1 cellular context compared by ENCODE assay signal in genomic region chr11:116833816-116834534, GRCh38.
TF ChIP-seq lines count a peak whose summit lies in the region.

No MANE protein-coding gene starts in this region.

TF ChIP-seq in HepG2, 621 proteins besides CTCF, POLR2A, EP300 and RAD21 (continued from another document and continues in another):
- TF ChIP-seq GPBP1L1 (CRISPR knock-in tag; IDR thresholded peaks at IDR 0.05) (no peak), CBX5 (CRISPR knock-in tag; IDR thresholded peaks at IDR 0.05; ENCODE audit: borderline replicate concordance) (0 out of 2 replicates have a peak, but pooled peaks have one; percentile 32), RBM22 (optimal IDR thresholded peaks at IDR 0.05; ENCODE audit: low read length) (peak; percentile 95), REL (CRISPR knock-in tag; conservative IDR thresholded peaks at IDR 0.05) (peak; percentile 61; the same call in 1 of the 2 replicates), PRDM4 (CRISPR knock-in tag; IDR thresholded peaks at IDR 0.05; ENCODE audit: borderline replicate concordance) (no peak), ZFP36L2 (CRISPR knock-in tag; IDR thresholded peaks at IDR 0.05) (no peak), BRCA1 (CRISPR knock-in tag; IDR thresholded peaks at IDR 0.05) (0 out of 2 replicates have a peak, but pooled peaks have one; percentile 60), ZNF557 (CRISPR knock-in tag; IDR thresholded peaks at IDR 0.05) (no peak), ZNF382 (CRISPR knock-in tag; IDR thresholded peaks at IDR 0.05; ENCODE audit: borderline replicate concordance) (no peak), ZNF776 (CRISPR knock-in tag; IDR thresholded peaks at IDR 0.05) (no peak), AHR (CRISPR knock-in tag; IDR thresholded peaks at IDR 0.05) (no peak), NR2F6 (IDR thresholded peaks at IDR 0.05) (peak; percentile 60), NR2F6 (CRISPR knock-in tag; IDR thresholded peaks at IDR 0.05) (peak; percentile 91), MTA3 (CRISPR knock-in tag; IDR thresholded peaks at IDR 0.05) (no peak), ZFP36L1 (CRISPR knock-in tag; IDR thresholded peaks at IDR 0.05) (no peak), ZNF281 (CRISPR knock-in tag; IDR thresholded peaks at IDR 0.05; ENCODE audit: borderline replicate concordance) (no peak), ZNF354B (CRISPR knock-in tag; IDR thresholded peaks at IDR 0.05) (peak; percentile 81), SMARCC2 (IDR thresholded peaks at IDR 0.05) (no peak), ZNF691 (CRISPR knock-in tag; IDR thresholded peaks at IDR 0.05; ENCODE audit: borderline replicate concordance, low read depth) (0 out of 2 replicates have a peak, but pooled peaks have one; percentile 76), SMAD9 (CRISPR knock-in tag; IDR thresholded peaks at IDR 0.05) (no peak; the same call in 1 of the 2 replicates), ATM (IDR thresholded peaks at IDR 0.05; ENCODE audit: borderline replicate concordance) (no peak), JUNB (CRISPR knock-in tag; IDR thresholded peaks at IDR 0.05; ENCODE audit: borderline replicate concordance) (peak; percentile 54; the same call in 1 of the 2 replicates), PHB2 (IDR thresholded peaks at IDR 0.05; ENCODE audit: partially characterized antibody) (no peak), NR2C2 (CRISPR knock-in tag; IDR thresholded peaks at IDR 0.05; ENCODE audit: borderline replicate concordance) (peak; percentile 76), ZNF704 (CRISPR knock-in tag; IDR thresholded peaks at IDR 0.05; ENCODE audit: borderline replicate concordance) (peak; percentile 22; the same call in 1 of the 2 replicates), NFIB (CRISPR knock-in tag; IDR thresholded peaks at IDR 0.05; ENCODE audit: borderline replicate concordance) (no peak), EZH2 (conservative IDR thresholded peaks at IDR 0.05; ENCODE audit: low read depth, low read length) (no peak), TCF7L2 (IDR thresholded peaks at IDR 0.05; ENCODE audit: low read depth, low read length) (no peak), ZNF589 (CRISPR knock-in tag; conservative IDR thresholded peaks at IDR 0.05) (peak; percentile 81; the same call in 1 of the 2 replicates), SNAPC5 (CRISPR knock-in tag; IDR thresholded peaks at IDR 0.05; ENCODE audit: borderline replicate concordance) (0 out of 2 replicates have a peak, but pooled peaks have one; percentile 20), NFE2L1 (CRISPR knock-in tag; IDR thresholded peaks at IDR 0.05; ENCODE audit: borderline replicate concordance) (no peak), TCF7 (IDR thresholded peaks at IDR 0.05; ENCODE audit: low read depth) (0 out of 2 replicates have a peak, but pooled peaks have one; percentile 16), ZNF790 (CRISPR knock-in tag; IDR thresholded peaks at IDR 0.05; ENCODE audit: borderline replicate concordance) (no peak), ZNF17 (CRISPR knock-in tag; IDR thresholded peaks at IDR 0.05) (no peak), ZNF724P (CRISPR knock-in tag; IDR thresholded peaks at IDR 0.05; ENCODE audit: borderline replicate concordance) (peak; percentile 63; the same call in 1 of the 2 replicates), TEAD2 (CRISPR knock-in tag; IDR thresholded peaks at IDR 0.05) (no peak), AFF4 (CRISPR knock-in tag; IDR thresholded peaks at IDR 0.05) (0 out of 2 replicates have a peak, but pooled peaks have one; percentile 28), HCFC1 (IDR thresholded peaks at IDR 0.05; ENCODE audit: low read depth, low read length) (no peak), MTA1 (CRISPR knock-in tag; IDR thresholded peaks at IDR 0.05; ENCODE audit: borderline replicate concordance) (0 out of 2 replicates have a peak, but pooled peaks have one; percentile 26), HINFP (CRISPR knock-in tag; IDR thresholded peaks at IDR 0.05; ENCODE audit: low read depth) (0 out of 2 replicates have a peak, but pooled peaks have one; percentile 24), CC2D1A (CRISPR knock-in tag; IDR thresholded peaks at IDR 0.05) (no peak), PTBP1 (IDR thresholded peaks at IDR 0.05; ENCODE audit: low read depth, low read length, poor library complexity, severe bottlenecking) (no peak), RBFOX2 (IDR thresholded peaks at IDR 0.05; ENCODE audit: low read depth, low read length) (peak; percentile 63; the same call in 1 of the 2 replicates), ZNF784 (CRISPR knock-in tag; IDR thresholded peaks at IDR 0.05; ENCODE audit: borderline replicate concordance) (peak; percentile 57), SOX5 (CRISPR knock-in tag; IDR thresholded peaks at IDR 0.05; ENCODE audit: borderline replicate concordance) (peak; percentile 78), RCOR2 (CRISPR knock-in tag; IDR thresholded peaks at IDR 0.05) (peak; percentile 54; the same call in 1 of the 2 replicates), ZNF34 (CRISPR knock-in tag; IDR thresholded peaks at IDR 0.05; ENCODE audit: borderline replicate concordance) (no peak), ZNF567 (CRISPR knock-in tag; IDR thresholded peaks at IDR 0.05; ENCODE audit: borderline replicate concordance) (no peak), HOXA9 (CRISPR knock-in tag; IDR thresholded peaks at IDR 0.05; ENCODE audit: borderline replicate concordance) (peak; percentile 86; the same call in 1 of the 2 replicates), ZNF530 (CRISPR knock-in tag; IDR thresholded peaks at IDR 0.05; ENCODE audit: low read depth) (no peak), TAF15 (IDR thresholded peaks at IDR 0.05; ENCODE audit: low read depth, low read length, poor library complexity, severe bottlenecking) (no peak)
